ENCODE assay signal across 20 cellular contexts in genomic region chr5:73989956-73990355, GRCh38.
DNase-seq lines count a peak whose midpoint lies in the region; ATAC-seq and TF ChIP-seq lines count a peak whose summit lies in the region.
"Had no signal": no experiment of that assay in that cellular context is flagged by ENCODE, and none has a peak within 500 bp of the region (broad histone marks: within the 10 kb centered on the region; RNA-seq: fewer than 3 reads in every experiment).

No MANE protein-coding gene starts in this region.

- intact Hi-C loops in esophagus muscularis mucosa (cut with DNase I), result no loop called here

- H3K27me3 Mint-ChIP-seq in GM23338 (ENCODE audit: insufficient read depth, low read depth, poor library complexity) (peaks cover 3% of the 10 kb centered on the region), nephron progenitor cell (ENCODE audit: low read depth, poor library complexity) (no peaks in the 10 kb centered on the region)

- H3K79me2 ChIP-seq in GM23338 (replicated peaks; ENCODE audit: insufficient read depth), result no peaks in the 10 kb centered on the region

- WGBS in esophagus muscularis mucosa, result 82% methylated on average over 3 of the region's 3 CpGs

- H3K36me3 ChIP-seq in GM23338 (ENCODE audit: insufficient read depth), result no peaks in the 10 kb centered on the region
- no peaks in the 10 kb centered on the region for H3K36me3 ChIP-seq in esophagus muscularis mucosa
- H3K36me3 ChIP-seq: SJCRH30 had no signal

- H3K9me3 Mint-ChIP-seq in GM23338, result peaks cover 14% of the 10 kb centered on the region; the same call in 2 of the 3 replicates
- peaks cover 25% of the 10 kb centered on the region for H3K9me3 Mint-ChIP-seq in nephron progenitor cell

- no peaks in the 10 kb centered on the region for H4K20me1 ChIP-seq in GM23338 (replicated peaks; ENCODE audit: insufficient read depth)

- H3K4me2 ChIP-seq in GM23338, result no peak overlapping the region
- H3K4me2 ChIP-seq: A549 had no signal

- 0 out of 2 replicates have a peak, but pooled peaks cover 15% of the 10 kb centered on the region for H3K9me2 ChIP-seq in GM23338 (ENCODE audit: insufficient read depth)

- no peak for TF ChIP-seq EP300 in esophagus muscularis mucosa (IDR thresholded peaks at IDR 0.05)

- H3K27ac Mint-ChIP-seq in GM23338 (no peak overlapping the region), nephron progenitor cell (peak overlapping the region; percentile 92)
- H3K27ac Mint-ChIP-seq: B cell had no signal

- peaks cover 6% of the 10 kb centered on the region; the same call in 2 of the 3 replicates for H3K36me3 Mint-ChIP-seq in GM23338 (ENCODE audit: low read depth)
- no peaks in the 10 kb centered on the region for H3K36me3 Mint-ChIP-seq in nephron progenitor cell (ENCODE audit: low read depth)

- no peak for TF ChIP-seq POLR2A in esophagus muscularis mucosa (IDR thresholded peaks at IDR 0.05; ENCODE audit: low read depth)

- DNase-seq in GM23338 (ENCODE audit: low spot score), result no peak
- DNase-seq in M059J (ENCODE audit: low read depth), result peak; percentile 8
- peak; percentile 53 for DNase-seq in esophagus muscularis mucosa (ENCODE audit: extremely low spot score)
- no peak for DNase-seq in nephron progenitor cell
- DNase-seq in NCI-H446 treated with DMSO at 0.1 percent for 48 hours (lab: John Stamatoyannopoulos, UW), result no peak
- DNase-seq in RWPE1 (ENCODE audit: low spot score), result no peak
- DNase-seq in middle frontal gyrus (ENCODE audit: extremely low spot score, low spot score), result no peak
- DNase-seq: Calu3, DMS79 treated with DMSO at 0.1 percent for 48 hours, HCEC 1CT, Karpas-422, MM.1S, NCI-H2029 treated with DMSO at 0.1 percent for 48 hours, NCI-H2227 treated with DMSO at 0.1 percent for 48 hours, NCI-H510A treated with DMSO at 0.1 percent for 48 hours, SJCRH30 had no signal

- no peaks in the 10 kb centered on the region for H3K27me3 ChIP-seq in GM23338 (ENCODE audit: insufficient read depth)
- no peaks in the 10 kb centered on the region for H3K27me3 ChIP-seq in esophagus muscularis mucosa
- H3K27me3 ChIP-seq: SJCRH30 had no signal

- POLR2A ChIA-PET in RWPE1 (lab: Yijun Ruan, JAX; ENCODE audit: low non-redundant PET), result no interaction called here

- no peak overlapping the region for H3K27ac ChIP-seq in GM23338 (ENCODE audit: low read depth)
- no peak overlapping the region for H3K27ac ChIP-seq in esophagus muscularis mucosa (replicated peaks in 1 of 4)
- no peak overlapping the region for H3K27ac ChIP-seq in RWPE1
- H3K27ac ChIP-seq: A549, SJCRH30 had no signal

- H3K4me3 Mint-ChIP-seq in GM23338, result no peak overlapping the region
- H3K4me3 Mint-ChIP-seq in nephron progenitor cell, result no peak overlapping the region
- H3K4me3 Mint-ChIP-seq: B cell had no signal

- H3K4me1 Mint-ChIP-seq in GM23338 (peaks cover 19% of the 10 kb centered on the region), nephron progenitor cell (peaks cover 23% of the 10 kb centered on the region)
- H3K4me1 Mint-ChIP-seq: B cell had no signal

- 0 out of 2 replicates have a peak overlapping the region, but pooled peaks have one; percentile 38 for H2AFZ ChIP-seq in GM23338

- CTCF ChIA-PET in RWPE1 (lab: Yijun Ruan, JAX), result no interaction called here

- TF ChIP-seq CTCF in GM23338 (conservative IDR thresholded peaks at IDR 0.05; ENCODE audit: low read depth in 2 of 2), result no peak
- TF ChIP-seq CTCF in esophagus muscularis mucosa (IDR thresholded peaks at IDR 0.05), result no peak
- TF ChIP-seq CTCF in nephron progenitor cell (IDR thresholded peaks at IDR 0.05), result no peak
- TF ChIP-seq CTCF in RWPE1 (conservative IDR thresholded peaks at IDR 0.05; ENCODE audit: low read depth), result no peak

- H3K4me3 ChIP-seq in GM23338 (no peak overlapping the region), esophagus muscularis mucosa (no peak overlapping the region)
- H3K4me3 ChIP-seq: A549, SJCRH30 had no signal

- no peaks in the 10 kb centered on the region for H3F3A ChIP-seq in GM23338 (replicated peaks; ENCODE audit: low read depth)

- ATAC-seq in GM23338, result no peak
- ATAC-seq: A549, Right ventricle myocardium inferior, SK-N-SH treated with all-trans-retinoic acid at 6 μM for 48 hours had no signal

- no peaks in the 10 kb centered on the region for H3K9me3 ChIP-seq in esophagus muscularis mucosa
- H3K9me3 ChIP-seq: A549, SJCRH30 had no signal

- H3K4me1 ChIP-seq in GM23338 (ENCODE audit: insufficient read depth) (no peaks in the 10 kb centered on the region), esophagus muscularis mucosa (no peaks in the 10 kb centered on the region)
- H3K4me1 ChIP-seq: A549, SJCRH30 had no signal

TF ChIP-seq in GM23338, 12 proteins besides CTCF, POLR2A, EP300 and RAD21 (continues in another document):
- TF ChIP-seq ZNF462 (CRISPR knock-in tag; IDR thresholded peaks at IDR 0.05), result no peak
- TF ChIP-seq EZH2 (IDR thresholded peaks at IDR 0.05; ENCODE audit: low read depth, unreplicated experiment), result no peak
- no peak for TF ChIP-seq NANOG (IDR thresholded peaks at IDR 0.05; ENCODE audit: borderline replicate concordance)
- TF ChIP-seq ZNF114 (CRISPR knock-in tag; IDR thresholded peaks at IDR 0.05), result no peak

Comparison
In these comparisons a context has a peak if more than half of its experiments do, and no peak if none do; other contexts are left out.
1. DNase-seq: peak in M059J (single experiment) and esophagus muscularis mucosa (single experiment); none in GM23338 (single experiment), nephron progenitor cell (single experiment), NCI-H446 treated with DMSO at 0.1 percent for 48 hours (single experiment), RWPE1 (single experiment) and middle frontal gyrus (single experiment).